18 cellular contexts compared by ENCODE assay signal in genomic region chr12:50087159-50087558, GRCh38. TPM values are rescaled to one million over a fixed set of nuclear protein-coding genes. Genes with fewer than 3 reads are reported as not detected.
DNase-seq lines count a peak whose midpoint lies in the region; ATAC-seq and TF ChIP-seq lines count a peak whose summit lies in the region.
"Had no signal": no experiment of that assay in that cellular context is flagged by ENCODE, and none has a peak within 500 bp of the region (broad histone marks: within the 10 kb centered on the region; RNA-seq: fewer than 3 reads in every experiment).

No MANE protein-coding gene starts in this region.

- no peak for DNase-seq in activated CD4-positive, alpha-beta T cell treated with anti-CD3 and anti-CD28 coated beads, Interleukin-2, amount 10 ng/mL, durations not matched to agents 7 days and 5 days
- no peak for DNase-seq in activated CD4-positive, alpha-beta T cell treated with anti-CD3 and anti-CD28 coated beads, Interleukin-2, amount 50 U/mL, for 4 hours
- DNase-seq in Karpas-422 = no peak
- DNase-seq in chondrocyte (ENCODE audit: low spot score) = no peak
- no peak for DNase-seq in osteoblast (ENCODE audit: insufficient read length, low spot score, missing footprints)
- no peak for DNase-seq in retina
- no peak for DNase-seq in cerebellar nuclear complex (lab: John Stamatoyannopoulos, UW)
- DNase-seq: ACHN; activated T-cell treated with anti-CD3 and anti-CD28 coated beads, Interleukin-2, amount 50 U/mL, for 4 hours; COR-L47; cortex of kidney; erythroblast; MM.1S; NCI-H1930; NCI-H510A; T-helper 9 cell; uterus had no signal

- H2AFZ ChIP-seq in Karpas-422 (ENCODE audit: low read length) (no peak overlapping the region), osteoblast (ENCODE audit: low read length) (no peak overlapping the region)

- POLR2A ChIA-PET in activated CD4-positive, alpha-beta T cell treated with anti-CD3 and anti-CD28 coated beads, Interleukin-2, amount 10 ng/mL, durations not matched to agents 7 days and 5 days (lab: Charles Lee) = no interaction called here

- H3K4me1 Mint-ChIP-seq in activated CD4-positive, alpha-beta T cell treated with anti-CD3 and anti-CD28 coated beads, Interleukin-2, amount 10 ng/mL, durations not matched to agents 7 days and 5 days = peaks cover 35% of the 10 kb centered on the region
- H3K4me1 Mint-ChIP-seq in chondrocyte (ENCODE audit: low read depth) = peaks cover 46% of the 10 kb centered on the region

- no peaks in the 10 kb centered on the region for H3K27me3 ChIP-seq in Karpas-422 (ENCODE audit: low read length)
- no peaks in the 10 kb centered on the region for H3K27me3 ChIP-seq in osteoblast (ENCODE audit: insufficient read depth, low read length)
- H3K27me3 ChIP-seq: uterus had no signal

- H3K79me2 ChIP-seq in Karpas-422 (ENCODE audit: low read length) (peaks cover 46% of the 10 kb centered on the region), osteoblast (ENCODE audit: insufficient read depth, low read length) (peaks cover 20% of the 10 kb centered on the region)

- no peaks in the 10 kb centered on the region for H3K27me3 Mint-ChIP-seq in activated CD4-positive, alpha-beta T cell treated with anti-CD3 and anti-CD28 coated beads, Interleukin-2, amount 10 ng/mL, durations not matched to agents 7 days and 5 days
- no peaks in the 10 kb centered on the region for H3K27me3 Mint-ChIP-seq in chondrocyte (ENCODE audit: low read depth)

- H3K4me3 ChIP-seq in Karpas-422 (ENCODE audit: low read length) = no peak overlapping the region
- H3K4me3 ChIP-seq in osteoblast (ENCODE audit: insufficient read depth, low read length) = no peak overlapping the region
- H3K4me3 ChIP-seq: uterus had no signal

- no peaks in the 10 kb centered on the region for H3K9me3 Mint-ChIP-seq in activated CD4-positive, alpha-beta T cell treated with anti-CD3 and anti-CD28 coated beads, Interleukin-2, amount 10 ng/mL, durations not matched to agents 7 days and 5 days
- no peaks in the 10 kb centered on the region for H3K9me3 Mint-ChIP-seq in chondrocyte (ENCODE audit: low read depth)
- H3K9me3 Mint-ChIP-seq: activated T-cell treated with anti-CD3 and anti-CD28 coated beads, Interleukin-2, amount 50 U/mL, for 4 hours had no signal

- H3K36me3 ChIP-seq in Karpas-422 (ENCODE audit: insufficient read depth, low read length) = peaks cover 30% of the 10 kb centered on the region
- H3K36me3 ChIP-seq in osteoblast (ENCODE audit: insufficient read depth, low read length) = peaks cover 48% of the 10 kb centered on the region
- H3K36me3 ChIP-seq: uterus had no signal

- H4K20me1 ChIP-seq in Karpas-422 (ENCODE audit: insufficient read depth, low read depth, low read length) (peaks cover 5% of the 10 kb centered on the region; the same call in 1 of the 2 replicates), osteoblast (ENCODE audit: insufficient read depth, low read length) (peaks cover 13% of the 10 kb centered on the region)

- peak overlapping the region; percentile 34 for H3K27ac Mint-ChIP-seq in activated CD4-positive, alpha-beta T cell treated with anti-CD3 and anti-CD28 coated beads, Interleukin-2, amount 10 ng/mL, durations not matched to agents 7 days and 5 days
- peak overlapping the region; percentile 90 for H3K27ac Mint-ChIP-seq in chondrocyte (ENCODE audit: unreplicated experiment)

- no peaks in the 10 kb centered on the region for H3K9me2 ChIP-seq in Karpas-422 (replicated peaks; ENCODE audit: insufficient read depth, low read length)

- no peaks in the 10 kb centered on the region for H3K9me3 ChIP-seq in Karpas-422 (ENCODE audit: low read length)
- no peaks in the 10 kb centered on the region for H3K9me3 ChIP-seq in osteoblast (ENCODE audit: low read depth, low read length)
- H3K9me3 ChIP-seq: uterus had no signal

- H3K4me1 ChIP-seq in Karpas-422 (ENCODE audit: low read length) (peaks cover 48% of the 10 kb centered on the region), osteoblast (ENCODE audit: insufficient read depth, low read length) (peaks cover 26% of the 10 kb centered on the region)
- H3K4me1 ChIP-seq: uterus had no signal

- TF ChIP-seq CTCF in chondrocyte (IDR thresholded peaks at IDR 0.05) = no peak
- TF ChIP-seq CTCF in osteoblast (IDR thresholded peaks at IDR 0.05; ENCODE audit: extremely low read depth, low read depth, low read length) = no peak

- H3K4me3 Mint-ChIP-seq in activated CD4-positive, alpha-beta T cell treated with anti-CD3 and anti-CD28 coated beads, Interleukin-2, amount 10 ng/mL, durations not matched to agents 7 days and 5 days = no peak overlapping the region
- peak overlapping the region; percentile 27 for H3K4me3 Mint-ChIP-seq in chondrocyte (ENCODE audit: unreplicated experiment)

- peaks cover 34% of the 10 kb centered on the region for H3K36me3 Mint-ChIP-seq in activated CD4-positive, alpha-beta T cell treated with anti-CD3 and anti-CD28 coated beads, Interleukin-2, amount 10 ng/mL, durations not matched to agents 7 days and 5 days (ENCODE audit: low read depth)
- peaks cover 27% of the 10 kb centered on the region for H3K36me3 Mint-ChIP-seq in chondrocyte (ENCODE audit: low read depth)

- H3K4me2 ChIP-seq in Karpas-422 (ENCODE audit: low read depth, low read length, poor library complexity, severe bottlenecking) (peak overlapping the region; percentile 39), osteoblast (ENCODE audit: insufficient read depth, low read length) (peak overlapping the region; percentile 47)

- H3K9ac ChIP-seq in Karpas-422 (ENCODE audit: low read length) = 0 out of 2 replicates have a peak overlapping the region, but pooled peaks have one; percentile 16

- CTCF ChIA-PET in activated CD4-positive, alpha-beta T cell treated with anti-CD3 and anti-CD28 coated beads, Interleukin-2, amount 10 ng/mL, durations not matched to agents 7 days and 5 days (lab: Charles Lee) = interaction anchor here (1.2 to 3.8 kb wide), 4 partner anchors 10 to 89 kb away, joined by 4 to 39 read pairs (median 4); partner anchors contain the start of gene COX14

- no peak for ATAC-seq in HG03354 (IDR thresholded peaks at IDR 0.05; ENCODE audit: poor library complexity, severe bottlenecking, unreplicated experiment)
- ATAC-seq: activated T-cell treated with anti-CD3 and anti-CD28 coated beads, Interleukin-2, amount 50 U/mL, for 4 hours had no signal

- H3K27ac ChIP-seq in Karpas-422 (ENCODE audit: low read length) = peak overlapping the region; percentile 76
- H3K27ac ChIP-seq in osteoblast (ENCODE audit: low read depth, low read length) = peak overlapping the region; percentile 36
- H3K27ac ChIP-seq: uterus had no signal

RNA-seq across cellular contexts. Expression of gene SMARCD1, which starts 2.0 kb away (rescaled TPM):
- 10 to 100 TPM; 62.3 to 88.6 TPM for total RNA-seq in activated CD4-positive, alpha-beta T cell treated with anti-CD3 and anti-CD28 coated beads, Interleukin-2, amount 10 ng/mL, durations not matched to agents 7 days and 5 days
- total RNA-seq in Karpas-422 (2014; rRNA removed; shearing (Covaris generic); ENCODE audit: low replicate concordance) = 124 and 168 TPM in 2 replicates
- total RNA-seq in chondrocyte = 50.8 to 55.7 TPM (median 52.0 TPM) in 3 replicates
- total RNA-seq in osteoblast = 50.3 and 53.0 TPM in 2 replicates

RNA-seq across cellular contexts. Expression of gene GPD1, which starts 16.6 kb away (rescaled TPM):
- total RNA-seq in activated CD4-positive, alpha-beta T cell treated with anti-CD3 and anti-CD28 coated beads, Interleukin-2, amount 10 ng/mL, durations not matched to agents 7 days and 5 days = under 1 TPM; 0.25 to 0.37 TPM
- 1.0 and 1.1 TPM in 2 replicates for total RNA-seq in Karpas-422 (2014; rRNA removed; shearing (Covaris generic); ENCODE audit: low replicate concordance)
- total RNA-seq in chondrocyte (0.46 TPM in 1 of 3 replicates, not detected in the others), osteoblast (under 0.01 TPM in 1 of 2 replicates, not detected in the other)
- total RNA-seq: uterus had no signal

RNA-seq across cellular contexts. Expression of gene COX14, which starts 24.9 kb away (rescaled TPM):
- 10 to 100 TPM; 31.6 to 47.9 TPM for total RNA-seq in activated CD4-positive, alpha-beta T cell treated with anti-CD3 and anti-CD28 coated beads, Interleukin-2, amount 10 ng/mL, durations not matched to agents 7 days and 5 days
- total RNA-seq in Karpas-422 (2014; rRNA removed; shearing (Covaris generic); ENCODE audit: low replicate concordance) = 59.9 and 99.8 TPM in 2 replicates
- total RNA-seq in chondrocyte (37.8 to 53.1 TPM (median 44.7 TPM) in 3 replicates), osteoblast (29.0 and 29.8 TPM in 2 replicates)

RNA-seq across cellular contexts. Expression of gene ASIC1, which starts 29.8 kb away (rescaled TPM):
- 10 to 100 TPM in 1 of 2 experiments, 1 to 10 TPM in 1; 8.7 to 10.1 TPM for total RNA-seq in activated CD4-positive, alpha-beta T cell treated with anti-CD3 and anti-CD28 coated beads, Interleukin-2, amount 10 ng/mL, durations not matched to agents 7 days and 5 days
- 17.9 and 26.7 TPM in 2 replicates for total RNA-seq in Karpas-422 (2014; rRNA removed; shearing (Covaris generic); ENCODE audit: low replicate concordance)
- total RNA-seq in chondrocyte (2.5 to 4.4 TPM (median 3.9 TPM) in 3 replicates), osteoblast (0.72 and 0.88 TPM in 2 replicates)
